ENCODE assay signal across 18 cellular contexts in genomic region chr1:16258591-16259135, GRCh38.
"Had no signal": no experiment of that assay in that cellular context is flagged by ENCODE, and none has a peak within 500 bp of the region (broad histone marks: within the 10 kb centered on the region; RNA-seq: fewer than 3 reads in every experiment).

No MANE protein-coding gene starts in this region.

- DNase-seq: activated CD4-positive, CD25-positive, alpha-beta regulatory T cell; activated naive CD4-positive, alpha-beta T cell treated with anti-CD3 and anti-CD28 coated beads for 36 hours; endodermal cell; glutamatergic neuron; immature natural killer cell; left cardiac atrium; nucleus accumbens; right lobe of liver; spleen; stimulated activated naive CD8-positive, alpha-beta T cell treated with anti-CD3 and anti-CD28 coated beads, Interleukin-15, Interleukin-2, amounts not matched to agents 100 U/mL and 50 U/mL, for 24 hours; upper lobe of right lung had no signal

- H3K9me3 ChIP-seq: right lobe of liver, spleen, suprapubic skin, upper lobe of right lung had no signal

- H3K27me3 Mint-ChIP-seq: natural killer cell treated with Interleukin-12 subunit alpha and Interleukin-12 subunit beta and Interleukin-15 and Interleukin-18, amount 100 ng/mL, for 72 hours; progenitor cell of endocrine pancreas had no signal

- H3K4me1 Mint-ChIP-seq: endodermal cell, immature natural killer cell had no signal

- H3K27ac ChIP-seq: right lobe of liver, spleen, suprapubic skin, upper lobe of right lung had no signal

- H3K9me3 Mint-ChIP-seq: activated naive CD4-positive, alpha-beta T cell treated with anti-CD3 and anti-CD28 coated beads for 36 hours; activated T-helper 1 cell treated with anti-CD3 and anti-CD28 coated beads, Interleukin-12 subunit alpha, Interleukin-12 subunit beta, Interleukin-2, Interleukin-4 antibody, amounts not matched to agents 30 ng/mL and 10 ng/mL and 1 ng/mL, durations not matched to agents 14 hours and 24 hours and 36 hours; endodermal cell; immature natural killer cell; natural killer cell treated with Interleukin-12 subunit alpha and Interleukin-12 subunit beta and Interleukin-15 and Interleukin-18, amount 100 ng/mL, for 72 hours; T-helper 1 cell treated with Interleukin-12 subunit alpha and Interleukin-12 subunit beta and Interleukin-4 antibody, amounts not matched to agents 30 μg/mL and 1 μg/mL, for 36 hours had no signal

- ATAC-seq: left cardiac atrium; natural killer cell treated with Interleukin-12 subunit alpha and Interleukin-12 subunit beta and Interleukin-15 and Interleukin-18, amount 100 ng/mL, for 72 hours; right lobe of liver; SK-N-SH treated with all-trans-retinoic acid at 6 μM for 48 hours; stimulated activated naive CD8-positive, alpha-beta T cell treated with anti-CD3 and anti-CD28 coated beads, Interleukin-15, Interleukin-2, amounts not matched to agents 100 U/mL and 50 U/mL, for 24 hours; upper lobe of right lung had no signal

- H3K27ac Mint-ChIP-seq: activated T-helper 1 cell treated with anti-CD3 and anti-CD28 coated beads, Interleukin-12 subunit alpha, Interleukin-12 subunit beta, Interleukin-2, Interleukin-4 antibody, amounts not matched to agents 30 ng/mL and 10 ng/mL and 1 ng/mL, durations not matched to agents 14 hours and 24 hours and 36 hours; natural killer cell treated with Interleukin-12 subunit alpha and Interleukin-12 subunit beta and Interleukin-15 and Interleukin-18, amount 100 ng/mL, for 72 hours; progenitor cell of endocrine pancreas; T-helper 1 cell treated with Interleukin-12 subunit alpha and Interleukin-12 subunit beta and Interleukin-4 antibody, amounts not matched to agents 30 μg/mL and 1 μg/mL, for 36 hours had no signal

- H3K4me3 Mint-ChIP-seq: activated naive CD4-positive, alpha-beta T cell treated with anti-CD3 and anti-CD28 coated beads for 36 hours; activated T-helper 1 cell treated with anti-CD3 and anti-CD28 coated beads, Interleukin-12 subunit alpha, Interleukin-12 subunit beta, Interleukin-2, Interleukin-4 antibody, amounts not matched to agents 30 ng/mL and 10 ng/mL and 1 ng/mL, durations not matched to agents 14 hours and 24 hours and 36 hours; endodermal cell; immature natural killer cell; natural killer cell treated with Interleukin-12 subunit alpha and Interleukin-12 subunit beta and Interleukin-15 and Interleukin-18, amount 100 ng/mL, for 72 hours; T-helper 1 cell treated with Interleukin-12 subunit alpha and Interleukin-12 subunit beta and Interleukin-4 antibody, amounts not matched to agents 30 μg/mL and 1 μg/mL, for 36 hours had no signal

- H3K4me1 ChIP-seq: upper lobe of right lung had no signal

- H3K27me3 ChIP-seq: right lobe of liver, spleen, suprapubic skin, upper lobe of right lung had no signal

- H3K36me3 Mint-ChIP-seq: natural killer cell treated with Interleukin-12 subunit alpha and Interleukin-12 subunit beta and Interleukin-15 and Interleukin-18, amount 100 ng/mL, for 72 hours had no signal

- H3K4me3 ChIP-seq: lung, right lobe of liver, spleen, suprapubic skin, upper lobe of right lung had no signal
